ENCODE assay signal across 8 cellular contexts in genomic region chr11:3049430-3050243, GRCh38. TPM values are rescaled to one million over a fixed set of nuclear protein-coding genes. Genes with fewer than 3 reads are reported as not detected.
DNase-seq lines count a peak whose midpoint lies in the region; FAIRE-seq and TF ChIP-seq lines count a peak whose summit lies in the region.

No MANE protein-coding gene starts in this region.

- no peak for TF ChIP-seq POLR2A in H54 (IDR thresholded peaks at IDR 0.05; ENCODE audit: low read depth, low read length)

- H3K4me3 ChIP-seq in choroid plexus epithelial cell (ENCODE audit: low read depth, low read length): no peak overlapping the region

- FAIRE-seq in H54 (lab: Jason Lieb, UNC): peak; percentile 45

- DNase-seq in H54 (ENCODE audit: insufficient read length, low spot score): peak; percentile 96
- peak; percentile 70 for DNase-seq in NAMALWA (ENCODE audit: low spot score)
- peak; percentile 25 to 59 (median 39) for DNase-seq in activated CD4-positive, CD25-positive, alpha-beta regulatory T cell (lab: John Stamatoyannopoulos, UW)
- DNase-seq in choroid plexus epithelial cell (ENCODE audit: low read depth): peak; percentile 98
- DNase-seq in lung microvascular endothelial cell (ENCODE audit: low read depth in 2 of 2): peak; percentile 91 to 95
- DNase-seq in stimulated activated CD8-positive, alpha-beta memory T cell treated with anti-CD3 and anti-CD28 coated beads, Interleukin-2, amount 100 ng/mL, for 1 hour (ENCODE audit: low read depth in 2 of 2): peak; percentile 37 to 40
- no peak for DNase-seq in NCI-H774 (lab: John Stamatoyannopoulos, UW)

- TF ChIP-seq CTCF in GM12873 (IDR thresholded peaks at IDR 0.05; ENCODE audit: insufficient read depth, low read depth, low read length, missing control alignments) (peak; percentile 51), choroid plexus epithelial cell (conservative IDR thresholded peaks at IDR 0.05; ENCODE audit: low read depth, low read length) (peak; percentile 48)

RNA-seq across cellular contexts. Expression of gene CARS1, which starts 7.6 kb away (rescaled TPM):
- total RNA-seq in lung microvascular endothelial cell: 27.7 and 42.1 TPM in 2 replicates

RNA-seq across cellular contexts. Expression of gene NAP1L4, which starts 57.5 kb away (rescaled TPM):
- total RNA-seq in lung microvascular endothelial cell: 87.8 and 103 TPM in 2 replicates
